Comparison of ENCODE assay signal across 21 cellular contexts in genomic region chr10:115949282-115949844, GRCh38.
DNase-seq lines count a peak whose midpoint lies in the region; ATAC-seq and FAIRE-seq lines count a peak whose summit lies in the region.
"Had no signal": no experiment of that assay in that cellular context is flagged by ENCODE, and none has a peak within 500 bp of the region (broad histone marks: within the 10 kb centered on the region; RNA-seq: fewer than 3 reads in every experiment).

No MANE protein-coding gene starts in this region.

- H3K18ac ChIP-seq in neuronal stem cell (ENCODE audit: low read length): no peak overlapping the region

- no peak overlapping the region for H2BK15ac ChIP-seq in neuronal stem cell (ENCODE audit: low read length)

- H3K27me3 ChIP-seq in adipocyte (replicated peaks; ENCODE audit: control insufficient read depth, insufficient read depth, low read length) (no peaks in the 10 kb centered on the region), neuronal stem cell (ENCODE audit: control insufficient read depth in 3 of 3, insufficient read depth in 3 of 3, low read depth in 1 of 3, low read length in 3 of 3) (no peaks in the 10 kb centered on the region)
- H3K27me3 ChIP-seq: BE2C, Peyer's patch had no signal

- H4K8ac ChIP-seq in neuronal stem cell (ENCODE audit: low read depth, low read length): no peak overlapping the region

- peaks cover 37% of the 10 kb centered on the region for H3K4me1 ChIP-seq in adipocyte (ENCODE audit: control insufficient read depth, insufficient read depth, low read length)
- peaks cover 0 to 2% of the 10 kb centered on the region in 2 donors for H3K4me1 ChIP-seq in neuronal stem cell (ENCODE audit: control insufficient read depth in 2 of 2, insufficient read depth in 1 of 2, low read depth in 1 of 2, low read length in 2 of 2)
- H3K4me1 ChIP-seq: BE2C, Peyer's patch had no signal

- no CpG with 5 or more reads among the region's 9 CpGs for WGBS in neuronal stem cell (ENCODE audit: extremely low coverage in 2 of 2, insufficient read length in 2 of 2, insufficient replicate concordance in 1 of 2), 2 donors

- FAIRE-seq in urothelium cell line (lab: Jason Lieb, UNC): no peak
- FAIRE-seq: A549, GM12878 had no signal

- no peak overlapping the region for H3K4me2 ChIP-seq in neuronal stem cell (ENCODE audit: insufficient read depth, low read length, poor library complexity, severe bottlenecking)
- H3K4me2 ChIP-seq: A549 had no signal

- no peak overlapping the region for H2BK120ac ChIP-seq in neuronal stem cell (ENCODE audit: low read depth, low read length)

- peak overlapping the region; percentile 21 for H3K9ac ChIP-seq in adipocyte (ENCODE audit: low read length)
- H3K9ac ChIP-seq in neuronal stem cell (ENCODE audit: low read depth, low read length, poor library complexity): no peak overlapping the region

- no peak for DNase-seq in stimulated activated naive CD8-positive, alpha-beta T cell treated with anti-CD3 and anti-CD28 coated beads, Interleukin-15, amount 100 ng/mL, for 72 hours
- no peak for DNase-seq in stimulated activated naive CD8-positive, alpha-beta T cell treated with anti-CD3 and anti-CD28 coated beads, Interleukin-15, Interleukin-2, amounts not matched to agents 100 U/mL and 50 U/mL, for 24 hours
- DNase-seq in adipocyte (ENCODE audit: low read depth): no peak
- no peak for DNase-seq in neuronal stem cell (ENCODE audit: low spot score)
- no peak for DNase-seq in urothelium cell line (ENCODE audit: low spot score)
- no peak for DNase-seq in activated naive CD4-positive, alpha-beta T cell (lab: John Stamatoyannopoulos, UW)
- DNase-seq in COLO668 (lab: John Stamatoyannopoulos, UW; ENCODE audit: unreplicated experiment): no peak
- DNase-seq: BE2C, DMS79 treated with DMSO at 0.1 percent for 48 hours, GOT3, KBM-7, NCI-H1092, NCI-H1436, NCI-H1930, NCI-H226, NCI-H510A treated with DMSO at 0.1 percent for 48 hours, NCI-H748 treated with DMSO at 0.1 percent for 48 hours, Peyer's patch had no signal

- no peaks in the 10 kb centered on the region for H3K9me3 ChIP-seq in adipocyte (ENCODE audit: control insufficient read depth, low read length)
- H3K9me3 ChIP-seq in neuronal stem cell (replicated peaks in 1 of 2; ENCODE audit: control insufficient read depth in 2 of 2, insufficient read depth in 1 of 2, low read depth in 1 of 2, low read length in 2 of 2): no peaks in the 10 kb centered on the region
- H3K9me3 ChIP-seq: A549, BE2C, Peyer's patch had no signal

- H3K36me3 ChIP-seq in adipocyte (ENCODE audit: control insufficient read depth, insufficient read depth, low read length, severe bottlenecking) (no peaks in the 10 kb centered on the region), neuronal stem cell (replicated peaks in 1 of 2; ENCODE audit: control insufficient read depth in 2 of 2, insufficient read depth in 2 of 2, low read length in 2 of 2) (no peaks in the 10 kb centered on the region)
- H3K36me3 ChIP-seq: BE2C, Peyer's patch had no signal

- no peak overlapping the region for H4K91ac ChIP-seq in neuronal stem cell (ENCODE audit: low read depth, low read length, poor library complexity)

- H3K27ac Mint-ChIP-seq in stimulated activated naive CD8-positive, alpha-beta T cell treated with anti-CD3 and anti-CD28 coated beads, Interleukin-15, amount 100 ng/mL, for 72 hours: no peak overlapping the region

- no peak overlapping the region for H3K23ac ChIP-seq in neuronal stem cell (ENCODE audit: low read depth, low read length, poor library complexity)

- H2AFZ ChIP-seq in neuronal stem cell (ENCODE audit: low read length): no peak overlapping the region

- H3K14ac ChIP-seq in neuronal stem cell (ENCODE audit: low read length): no peak overlapping the region

- no peak overlapping the region for H3K4ac ChIP-seq in neuronal stem cell (ENCODE audit: low read length)

- H3K27ac ChIP-seq in neuronal stem cell (replicated peaks; ENCODE audit: low read length): no peak overlapping the region
- H3K27ac ChIP-seq: Peyer's patch had no signal

- no peak overlapping the region for H2BK12ac ChIP-seq in neuronal stem cell (ENCODE audit: low read length)

- no peak overlapping the region for H3K4me3 Mint-ChIP-seq in stimulated activated naive CD8-positive, alpha-beta T cell treated with anti-CD3 and anti-CD28 coated beads, Interleukin-15, amount 100 ng/mL, for 72 hours

- peak; percentile 31 for ATAC-seq in stimulated activated naive CD8-positive, alpha-beta T cell treated with anti-CD3 and anti-CD28 coated beads, Interleukin-15, amount 100 ng/mL, for 72 hours
- ATAC-seq in stimulated activated naive CD8-positive, alpha-beta T cell treated with anti-CD3 and anti-CD28 coated beads, Interleukin-15, Interleukin-2, amounts not matched to agents 100 U/mL and 50 U/mL, for 24 hours: no peak
- no peak for ATAC-seq in GM18517 (IDR thresholded peaks at IDR 0.05; ENCODE audit: unreplicated experiment)
- ATAC-seq: GM12878 had no signal

- no peak overlapping the region for H2BK5ac ChIP-seq in neuronal stem cell (ENCODE audit: low read length)

- no peaks in the 10 kb centered on the region for H3K9me3 Mint-ChIP-seq in stimulated activated naive CD8-positive, alpha-beta T cell treated with anti-CD3 and anti-CD28 coated beads, Interleukin-15, amount 100 ng/mL, for 72 hours

- H3K4me1 Mint-ChIP-seq in stimulated activated naive CD8-positive, alpha-beta T cell treated with anti-CD3 and anti-CD28 coated beads, Interleukin-15, amount 100 ng/mL, for 72 hours: no peaks in the 10 kb centered on the region

- no peaks in the 10 kb centered on the region for H3K27me3 Mint-ChIP-seq in stimulated activated naive CD8-positive, alpha-beta T cell treated with anti-CD3 and anti-CD28 coated beads, Interleukin-15, amount 100 ng/mL, for 72 hours

- H3K4me3 ChIP-seq in adipocyte (ENCODE audit: low read length) (no peak overlapping the region), neuronal stem cell (ENCODE audit: low read length in 2 of 2) (no peak overlapping the region)
- H3K4me3 ChIP-seq: A549, GM12878, Peyer's patch had no signal

- peak overlapping the region; percentile 33 for H2AK5ac ChIP-seq in neuronal stem cell (ENCODE audit: low read depth, low read length)

- H3K79me1 ChIP-seq in neuronal stem cell (ENCODE audit: low read depth, low read length): no peaks in the 10 kb centered on the region
